ENCODE assay signal across 8 cellular contexts in the genomic region with DNA sequence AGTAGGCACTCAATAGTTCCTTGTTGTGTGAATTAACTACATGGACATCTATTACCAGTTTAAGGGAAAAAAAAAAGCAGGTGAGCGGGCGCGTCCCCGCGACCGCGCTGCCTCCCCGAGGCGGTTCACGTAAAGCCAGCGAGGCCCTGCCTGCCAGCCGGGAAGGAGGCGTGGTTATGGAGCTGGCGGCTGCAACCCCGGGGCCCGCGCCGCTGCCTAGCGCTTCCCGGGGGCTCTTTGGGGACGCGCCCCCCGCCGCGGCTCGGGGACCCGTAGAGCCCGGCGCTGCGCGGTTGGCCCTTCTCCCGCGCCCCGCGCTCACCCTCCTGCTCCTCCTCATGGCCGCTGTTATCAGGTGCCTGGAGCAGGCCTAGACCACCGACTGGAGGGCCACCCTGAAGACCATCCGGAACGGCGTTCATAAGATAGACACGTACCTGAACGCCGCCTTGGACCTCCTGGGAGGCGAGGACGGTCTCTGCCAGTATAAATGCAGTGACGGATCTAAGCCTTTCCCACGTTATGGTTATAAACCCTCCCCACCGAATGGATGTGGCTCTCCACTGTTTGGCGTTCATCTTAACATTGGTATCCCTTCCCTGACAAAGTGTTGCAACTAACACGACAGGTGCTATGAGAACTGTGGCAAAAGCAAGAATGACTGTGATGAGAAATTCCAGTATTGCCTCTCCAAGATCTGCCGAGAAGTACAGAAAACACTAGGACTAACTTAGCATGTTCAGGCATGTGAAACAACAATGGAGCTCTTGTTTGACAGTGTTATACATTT. TPM values are rescaled to one million over a fixed set of nuclear protein-coding genes. Genes with fewer than 3 reads are reported as not detected.
A peak's percentile ranks its signal among the peaks of the same experiment; 100 is the strongest.
DNase-seq lines count a peak whose midpoint lies in the region; ATAC-seq and TF ChIP-seq lines count a peak whose summit lies in the region.

No MANE protein-coding gene starts in this region.

- intact Hi-C loops in activated naive CD4-positive, alpha-beta T cell treated with anti-CD3 and anti-CD28 coated beads for 36 hours (cut with micrococcal nuclease) = loop anchor here (1.0 to 5.0 kb wide), 3 partner anchors 241 to 851 kb away; a partner anchor contains a TSS
- intact Hi-C loops in upper lobe of right lung (cut with DNase I) = no loop called here

- 5% methylated on average over 51 of the region's 51 CpGs for WGBS in HUES64

- H3K27me3 Mint-ChIP-seq in activated naive CD4-positive, alpha-beta T cell treated with anti-CD3 and anti-CD28 coated beads for 36 hours (ENCODE audit: low read depth) = no peaks in the 10 kb centered on the region
- no peaks in the 10 kb centered on the region for H3K27me3 Mint-ChIP-seq in osteocyte (ENCODE audit: unreplicated experiment)

- H3K36me3 ChIP-seq in HUES64 (ENCODE audit: insufficient read depth, low read length) = peaks cover 24% of the 10 kb centered on the region
- peaks cover 7% of the 10 kb centered on the region for H3K36me3 ChIP-seq in upper lobe of right lung

- H3K27me3 ChIP-seq in HUES64 (ENCODE audit: insufficient read depth, low read length) (no peaks in the 10 kb centered on the region), upper lobe of right lung (no peaks in the 10 kb centered on the region)

- CTCF ChIA-PET in activated naive CD4-positive, alpha-beta T cell treated with anti-CD3 and anti-CD28 coated beads for 36 hours (lab: Charles Lee) = interaction anchor here (0.6 to 1.2 kb wide), 12 partner anchors 10 to 486 kb away, joined by 3 to 6 read pairs (median 4); no protein-coding TSS in a partner anchor

- H3K4me1 Mint-ChIP-seq in activated naive CD4-positive, alpha-beta T cell treated with anti-CD3 and anti-CD28 coated beads for 36 hours (ENCODE audit: low read depth) = peaks cover 34% of the 10 kb centered on the region
- H3K4me1 Mint-ChIP-seq in osteocyte (ENCODE audit: unreplicated experiment) = peaks cover 24% of the 10 kb centered on the region

- H3K27ac Mint-ChIP-seq in activated naive CD4-positive, alpha-beta T cell treated with anti-CD3 and anti-CD28 coated beads for 36 hours = no peak overlapping the region
- H3K27ac Mint-ChIP-seq in osteocyte (ENCODE audit: unreplicated experiment) = no peak overlapping the region

- no peaks in the 10 kb centered on the region for H3K9me3 Mint-ChIP-seq in activated naive CD4-positive, alpha-beta T cell treated with anti-CD3 and anti-CD28 coated beads for 36 hours
- H3K9me3 Mint-ChIP-seq in osteocyte (ENCODE audit: unreplicated experiment) = no peaks in the 10 kb centered on the region

- TF ChIP-seq CTCF in osteocyte (IDR thresholded peaks at IDR 0.05) (no peak), upper lobe of right lung (IDR thresholded peaks at IDR 0.05) (no peak)

- H3K4me3 ChIP-seq in HUES64 (ENCODE audit: low read length) = peak overlapping the region; percentile 58
- H3K4me3 ChIP-seq in upper lobe of right lung = peak overlapping the region; percentile 42

- no peak overlapping the region for H3K27ac ChIP-seq in HUES64 (ENCODE audit: low read depth, low read length)
- no peak overlapping the region for H3K27ac ChIP-seq in upper lobe of right lung

- H3K4me3 Mint-ChIP-seq in activated naive CD4-positive, alpha-beta T cell treated with anti-CD3 and anti-CD28 coated beads for 36 hours = peak overlapping the region; percentile 54
- peak overlapping the region; percentile 61 for H3K4me3 Mint-ChIP-seq in osteocyte (ENCODE audit: unreplicated experiment)

- DNase-seq in CD1c-positive myeloid dendritic cell (ENCODE audit: extremely low spot score) (peak; percentile 37), RKO (ENCODE audit: low spot score) (peak; percentile 68), globus pallidus (ENCODE audit: low spot score) (peak; percentile 47), osteocyte (ENCODE audit: extremely low spot score, unreplicated experiment) (no peak), upper lobe of right lung (peak; percentile 85)
- DNase-seq in activated naive CD4-positive, alpha-beta T cell treated with anti-CD3 and anti-CD28 coated beads for 36 hours = peak; percentile 75

- H3K36me3 Mint-ChIP-seq in activated naive CD4-positive, alpha-beta T cell treated with anti-CD3 and anti-CD28 coated beads for 36 hours (ENCODE audit: low read depth) = peaks cover 20% of the 10 kb centered on the region
- H3K36me3 Mint-ChIP-seq in osteocyte (ENCODE audit: unreplicated experiment) = peaks cover 4% of the 10 kb centered on the region

- H3K9me3 ChIP-seq in HUES64 (ENCODE audit: insufficient read depth, low read depth, low read length) (no peaks in the 10 kb centered on the region), upper lobe of right lung (no peaks in the 10 kb centered on the region)

- H3K4me1 ChIP-seq in HUES64 (ENCODE audit: insufficient read depth, low read length) (peaks cover 8% of the 10 kb centered on the region), upper lobe of right lung (peaks cover 18% of the 10 kb centered on the region)

- H3K9ac ChIP-seq in HUES64 (ENCODE audit: low read depth, low read length) = peak overlapping the region; percentile 50

- ATAC-seq in upper lobe of right lung (peak; percentile 23), GM18867 (IDR thresholded peaks at IDR 0.05; ENCODE audit: unreplicated experiment) (no peak)

RNA-seq across cellular contexts. Expression of a gene that starts 2.6 kb away (rescaled TPM):
- polyA plus RNA-seq in HUES64 (2013, experiment 1 of 2) = 13.6 TPM
- polyA plus RNA-seq in HUES64 (2013, experiment 2 of 2) = 12.0 TPM
- total RNA-seq in activated naive CD4-positive, alpha-beta T cell treated with anti-CD3 and anti-CD28 coated beads for 36 hours = 10 to 100 TPM; 18.4 to 21.8 TPM
- 40.4 and 44.0 TPM in 2 replicates for total RNA-seq in osteocyte
- total RNA-seq in upper lobe of right lung = 52.5 TPM

RNA-seq across cellular contexts. Expression of a gene that starts 35.6 kb away (rescaled TPM):
- 45.0 TPM for polyA plus RNA-seq in HUES64 (2013, experiment 1 of 2)
- polyA plus RNA-seq in HUES64 (2013, experiment 2 of 2) = 36.4 TPM
- 10 to 100 TPM; 46.9 to 49.3 TPM for total RNA-seq in activated naive CD4-positive, alpha-beta T cell treated with anti-CD3 and anti-CD28 coated beads for 36 hours
- total RNA-seq in osteocyte = 1.9 and 3.0 TPM in 2 replicates
- 0.43 TPM for total RNA-seq in upper lobe of right lung

RNA-seq across cellular contexts. Expression of a gene that starts 35.8 kb away (rescaled TPM):
- 42.9 TPM for polyA plus RNA-seq in HUES64 (2013, experiment 1 of 2)
- 40.4 TPM for polyA plus RNA-seq in HUES64 (2013, experiment 2 of 2)
- total RNA-seq in activated naive CD4-positive, alpha-beta T cell treated with anti-CD3 and anti-CD28 coated beads for 36 hours = 10 to 100 TPM; 86.0 to 91.8 TPM
- total RNA-seq in osteocyte (35.0 and 35.9 TPM in 2 replicates), upper lobe of right lung (38.2 TPM)

Comparison
In these comparisons a context has a peak if more than half of its experiments do, and no peak if none do; other contexts are left out.
1. RNA of a gene that starts 35.6 kb away (total RNA-seq): 46.9 to 49.3 TPM in activated naive CD4-positive, alpha-beta T cell treated with anti-CD3 and anti-CD28 coated beads for 36 hours; 1.9 to 3.0 TPM in osteocyte and 0.43 TPM in upper lobe of right lung (single experiment); every median in the first group is over 10 times any median in the second.